7 cellular contexts compared by ENCODE assay signal in genomic region chr10:79084972-79085597, GRCh38. TPM values are rescaled to one million over a fixed set of nuclear protein-coding genes. Genes with fewer than 3 reads are reported as not detected.
DNase-seq lines count a peak whose midpoint lies in the region; ATAC-seq, FAIRE-seq and TF ChIP-seq lines count a peak whose summit lies in the region.

No MANE protein-coding gene starts in this region.

- no peaks in the 10 kb centered on the region for H3K9me3 ChIP-seq in kidney (ENCODE audit: control insufficient read depth in 1 of 2, low read length in 2 of 2)
- H3K9me3 ChIP-seq in tibial nerve, result no peaks in the 10 kb centered on the region

- H3K27me3 ChIP-seq in tibial nerve, result no peaks in the 10 kb centered on the region

- H3K36me3 ChIP-seq in kidney (ENCODE audit: control insufficient read depth in 1 of 2, insufficient read depth in 2 of 2, low read length in 2 of 2) (no peaks in the 10 kb centered on the region), tibial nerve (no peaks in the 10 kb centered on the region)

- intact Hi-C loops in kidney (cut with DNase I), result no loop called here
- intact Hi-C loops in activated T-helper 2 cell treated with anti-CD3 and anti-CD28 coated beads, Interferon-gamma antibody, Interleukin-2, Interleukin-4, amounts not matched to agents 10 μg/mL and 5 μg/mL and 100 μg/mL, durations not matched to agents 14 hours and 24 hours and 36 hours (cut with micrococcal nuclease), result no loop called here

- no peak for TF ChIP-seq EP300 in tibial nerve (IDR thresholded peaks at IDR 0.05)

- no peak for FAIRE-seq in kidney (lab: Jason Lieb, UNC)

- peak; percentile 82 for DNase-seq in NAMALWA (ENCODE audit: low spot score)
- peak; percentile 90 for DNase-seq in kidney
- DNase-seq in tibial nerve (ENCODE audit: low spot score in 2 of 2), result no peak
- DNase-seq in activated T-helper 2 cell treated with anti-CD3 and anti-CD28 coated beads, Interferon-gamma antibody, Interleukin-2, Interleukin-4, amounts not matched to agents 10 μg/mL and 5 μg/mL and 100 μg/mL, durations not matched to agents 14 hours and 24 hours and 36 hours (ENCODE audit: low spot score), result no peak
- DNase-seq in activated CD8-positive, alpha-beta memory T cell treated with anti-CD3 and anti-CD28 coated beads, Interleukin-2, amount 50 U/mL, for 4 hours, result no peak

- no peak overlapping the region for H3K4me3 ChIP-seq in kidney (ENCODE audit: low read length in 2 of 2)
- no peak overlapping the region for H3K4me3 ChIP-seq in tibial nerve

- no peaks in the 10 kb centered on the region for H3K36me3 Mint-ChIP-seq in activated T-helper 2 cell treated with anti-CD3 and anti-CD28 coated beads, Interferon-gamma antibody, Interleukin-2, Interleukin-4, amounts not matched to agents 10 μg/mL and 5 μg/mL and 100 μg/mL, durations not matched to agents 14 hours and 24 hours and 36 hours (ENCODE audit: low read depth)

- no peak for TF ChIP-seq POLR2A in tibial nerve (IDR thresholded peaks at IDR 0.05)

- TF ChIP-seq CTCF in kidney (IDR thresholded peaks at IDR 0.05; ENCODE audit: borderline replicate concordance, extremely low read depth, insufficient read depth) (no peak), tibial nerve (IDR thresholded peaks at IDR 0.05) (no peak)

- H3K27me3 Mint-ChIP-seq in activated T-helper 2 cell treated with anti-CD3 and anti-CD28 coated beads, Interferon-gamma antibody, Interleukin-2, Interleukin-4, amounts not matched to agents 10 μg/mL and 5 μg/mL and 100 μg/mL, durations not matched to agents 14 hours and 24 hours and 36 hours (ENCODE audit: low read depth), result no peaks in the 10 kb centered on the region

- H3K27ac ChIP-seq in kidney (ENCODE audit: low read depth in 2 of 2, low read length in 2 of 2) (peak overlapping the region; percentile 74 to 91), tibial nerve (peak overlapping the region; percentile 59 to 96 (median 79))

- peaks cover 23% of the 10 kb centered on the region for H3K4me1 Mint-ChIP-seq in activated T-helper 2 cell treated with anti-CD3 and anti-CD28 coated beads, Interferon-gamma antibody, Interleukin-2, Interleukin-4, amounts not matched to agents 10 μg/mL and 5 μg/mL and 100 μg/mL, durations not matched to agents 14 hours and 24 hours and 36 hours (ENCODE audit: low read depth)

- peak overlapping the region in 1 of 2 donors; percentile 56 for H3K9ac ChIP-seq in kidney (ENCODE audit: low read length in 2 of 2)

- no peaks in the 10 kb centered on the region for H3K9me3 Mint-ChIP-seq in activated T-helper 2 cell treated with anti-CD3 and anti-CD28 coated beads, Interferon-gamma antibody, Interleukin-2, Interleukin-4, amounts not matched to agents 10 μg/mL and 5 μg/mL and 100 μg/mL, durations not matched to agents 14 hours and 24 hours and 36 hours

- no peak overlapping the region for H3K27ac Mint-ChIP-seq in activated T-helper 2 cell treated with anti-CD3 and anti-CD28 coated beads, Interferon-gamma antibody, Interleukin-2, Interleukin-4, amounts not matched to agents 10 μg/mL and 5 μg/mL and 100 μg/mL, durations not matched to agents 14 hours and 24 hours and 36 hours

- 82 to 83% methylated on average over 7 to 11 of the region's 14 CpGs for WGBS in tibial nerve, 2 donors

- H3K4me1 ChIP-seq in kidney (ENCODE audit: control insufficient read depth in 1 of 2, insufficient read depth in 1 of 2, low read depth in 1 of 2, low read length in 2 of 2), result peaks cover 86 to 88% of the 10 kb centered on the region in 2 donors
- H3K4me1 ChIP-seq in tibial nerve, result peaks cover 11 to 100% (median 79%) of the 10 kb centered on the region in 4 donors

- ATAC-seq in GM19463 (IDR thresholded peaks at IDR 0.05; ENCODE audit: unreplicated experiment) (peak; percentile 69), GM19328 (IDR thresholded peaks at IDR 0.05; ENCODE audit: unreplicated experiment) (no peak)

- H3K4me3 Mint-ChIP-seq in activated T-helper 2 cell treated with anti-CD3 and anti-CD28 coated beads, Interferon-gamma antibody, Interleukin-2, Interleukin-4, amounts not matched to agents 10 μg/mL and 5 μg/mL and 100 μg/mL, durations not matched to agents 14 hours and 24 hours and 36 hours (ENCODE audit: low read depth), result no peak overlapping the region

RNA-seq across cellular contexts. Expression of gene ZMIZ1, which starts 16.3 kb away (rescaled TPM):
- total RNA-seq in kidney (97.6 TPM), tibial nerve (10 to 100 TPM; 65.5 to 88.2 (median 69.3) TPM)
- 14.2 TPM for polyA plus RNA-seq in kidney (ENCODE audit: insufficient read depth, low read depth, low replicate concordance)
- total RNA-seq in activated T-helper 2 cell treated with anti-CD3 and anti-CD28 coated beads, Interferon-gamma antibody, Interleukin-2, Interleukin-4, amounts not matched to agents 10 μg/mL and 5 μg/mL and 100 μg/mL, durations not matched to agents 14 hours and 24 hours and 36 hours, result 79.2 and 80.4 TPM in 2 replicates

Comparison
In these comparisons a context has a peak if more than half of its experiments do, and no peak if none do; other contexts are left out.
1. DNase-seq: peak in NAMALWA (single experiment) and kidney (single experiment); none in tibial nerve (0 of 2), activated T-helper 2 cell treated with anti-CD3 and anti-CD28 coated beads, Interferon-gamma antibody, Interleukin-2, Interleukin-4, amounts not matched to agents 10 μg/mL and 5 μg/mL and 100 μg/mL, durations not matched to agents 14 hours and 24 hours and 36 hours (single experiment) and activated CD8-positive, alpha-beta memory T cell treated with anti-CD3 and anti-CD28 coated beads, Interleukin-2, amount 50 U/mL, for 4 hours (single experiment).